18 cellular contexts compared by ENCODE assay signal in the genomic region with DNA sequence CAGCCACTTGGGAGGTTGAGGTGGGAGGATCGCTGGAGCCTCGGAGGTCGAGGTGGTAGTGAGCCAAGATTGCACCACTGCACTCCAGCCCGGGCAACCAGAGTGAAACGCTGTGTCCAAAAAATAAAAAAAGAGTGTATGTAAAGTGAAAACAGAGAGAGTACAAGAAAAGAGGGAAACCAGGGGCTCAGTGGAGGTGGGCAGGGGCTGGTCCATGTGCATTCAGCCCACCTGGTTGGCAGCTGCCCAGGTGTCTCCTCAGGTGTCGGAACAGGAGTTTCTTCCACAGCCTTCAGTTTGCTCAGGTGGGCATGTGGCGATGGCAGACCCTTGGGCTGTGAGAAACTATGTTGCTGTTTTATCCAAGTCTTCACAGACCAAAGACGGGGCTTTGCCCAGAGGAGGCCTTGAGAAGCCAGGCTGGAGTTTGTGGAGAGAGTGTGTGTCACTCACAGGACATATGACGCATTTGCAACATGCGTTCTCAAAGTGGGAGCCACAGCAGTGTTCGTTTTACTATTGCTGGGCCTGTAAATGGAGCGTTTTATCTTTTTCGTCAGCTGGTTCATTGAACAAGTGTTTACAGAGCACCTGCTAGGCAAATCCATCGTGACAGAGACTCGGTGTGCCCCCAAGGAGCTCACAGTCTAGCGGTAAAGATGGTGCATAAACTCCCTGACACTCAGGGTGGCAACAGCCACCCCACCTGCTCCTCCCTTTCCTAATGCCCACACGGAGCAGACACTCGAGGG. TPM values are rescaled to one million over a fixed set of nuclear protein-coding genes. Genes with fewer than 3 reads are reported as not detected.
"Had no signal": no experiment of that assay in that cellular context is flagged by ENCODE, and none has a peak within 500 bp of the region (broad histone marks: within the 10 kb centered on the region; RNA-seq: fewer than 3 reads in every experiment).

No MANE protein-coding gene starts in this region.

- ATAC-seq: heart left ventricle; left colon; naive thymus-derived CD8-positive, alpha-beta T cell; right cardiac atrium; upper lobe of right lung had no signal

- H3K9me3 Mint-ChIP-seq: dendritic cell treated with granulocyte-macrophage colony-stimulating factor and Interleukin-4, amounts not matched to agents 40 ng/mL and 50 ng/mL, for 4 days had no signal

- H3K36me3 ChIP-seq: heart left ventricle, upper lobe of right lung had no signal

- H3K4me3 Mint-ChIP-seq: dendritic cell treated with granulocyte-macrophage colony-stimulating factor and Interleukin-4, amounts not matched to agents 40 ng/mL and 50 ng/mL, for 4 days had no signal

- H3K27ac Mint-ChIP-seq: activated T-helper 1 cell treated with anti-CD3 and anti-CD28 coated beads, Interleukin-12 subunit alpha, Interleukin-12 subunit beta, Interleukin-2, Interleukin-4 antibody, amounts not matched to agents 30 ng/mL and 10 ng/mL and 1 ng/mL, durations not matched to agents 14 hours and 24 hours and 36 hours; dendritic cell treated with granulocyte-macrophage colony-stimulating factor and Interleukin-4, amounts not matched to agents 40 ng/mL and 50 ng/mL, for 4 days; naive thymus-derived CD8-positive, alpha-beta T cell; progenitor cell of endocrine pancreas had no signal

- DNase-seq: activated CD8-positive, alpha-beta memory T cell treated with anti-CD3 and anti-CD28 coated beads for 24 hours; effector memory CD4-positive, alpha-beta T cell; heart left ventricle; left colon; naive thymus-derived CD8-positive, alpha-beta T cell; stimulated activated CD4-positive, alpha-beta T cell treated with anti-CD3 and anti-CD28 coated beads, Interleukin-15, amount 100 ng/mL, for 24 hours; stimulated activated CD4-positive, alpha-beta T cell treated with anti-CD3 and anti-CD28 coated beads, Interleukin-4, amount 100 ng/mL, for 1 hour; stimulated activated naive CD4-positive, alpha-beta T cell; upper lobe of right lung had no signal

- H3K4me3 ChIP-seq: heart left ventricle, skin epidermis, upper lobe of right lung had no signal

- H3K27ac ChIP-seq: heart left ventricle, skin epidermis, upper lobe of right lung, VCaP had no signal

- FAIRE-seq: frontal cortex had no signal

RNA-seq across cellular contexts. Expression of a gene that starts 22.4 kb away (rescaled TPM):
- total RNA-seq: activated T-helper 1 cell treated with anti-CD3 and anti-CD28 coated beads, Interleukin-12 subunit alpha, Interleukin-12 subunit beta, Interleukin-2, Interleukin-4 antibody, amounts not matched to agents 30 ng/mL and 10 ng/mL and 1 ng/mL, durations not matched to agents 14 hours and 24 hours and 36 hours; naive thymus-derived CD8-positive, alpha-beta T cell; subcutaneous adipose tissue; T-helper 1 cell treated with Interleukin-12 subunit alpha and Interleukin-12 subunit beta and Interleukin-4 antibody, amounts not matched to agents 30 ng/mL and 1 ng/mL, for 36 hours had no signal
